26 cellular contexts compared by ENCODE assay signal in genomic region chr11:74022541-74022940, GRCh38.
"Had no signal": no experiment of that assay in that cellular context is flagged by ENCODE, and none has a peak within 500 bp of the region (broad histone marks: within the 10 kb centered on the region; RNA-seq: fewer than 3 reads in every experiment).

No MANE protein-coding gene starts in this region.

- H3K36me3 ChIP-seq: uterus had no signal

- DNase-seq: activated CD4-positive, alpha-beta T cell treated with anti-CD3 and anti-CD28 coated beads for 4 hours; activated CD4-positive, alpha-beta T cell treated with anti-CD3 and anti-CD28 coated beads, Interleukin-2, amount 50 U/mL, for 48 hours; activated CD4-positive, CD25-positive, alpha-beta regulatory T cell; activated CD8-positive, alpha-beta memory T cell treated with anti-CD3 and anti-CD28 coated beads, Interleukin-2, amount 50 U/mL, for 48 hours; activated naive CD4-positive, alpha-beta T cell; activated naive CD8-positive, alpha-beta T cell treated with anti-CD3 and anti-CD28 coated beads for 36 hours; activated T-cell treated with anti-CD3 and anti-CD28 coated beads, Interleukin-2, amount 50 U/mL, for 4 hours; gastrocnemius medialis; head of caudate nucleus; hypothalamus; islet precursor cell; left colon; naive thymus-derived CD8-positive, alpha-beta T cell; psoas muscle; stimulated activated CD4-positive, alpha-beta T cell treated with anti-CD3 and anti-CD28 coated beads, Interleukin-12 subunit alpha, Interleukin-12 subunit beta, amount 100 ng/mL, for 4 hours; T1000; uterus had no signal

- H3K27ac ChIP-seq: gastrocnemius medialis, psoas muscle, right atrium auricular region, suprapubic skin, uterus had no signal

- H3K9me3 Mint-ChIP-seq: activated naive CD8-positive, alpha-beta T cell treated with anti-CD3 and anti-CD28 coated beads for 36 hours; activated T-cell treated with anti-CD3 and anti-CD28 coated beads, Interleukin-2, amount 50 U/mL, for 4 hours; activated T-helper 2 cell treated with anti-CD3 and anti-CD28 coated beads, Interferon-gamma antibody, Interleukin-2, Interleukin-4, amounts not matched to agents 10 μg/mL and 5 μg/mL and 100 μg/mL, durations not matched to agents 14 hours and 24 hours and 36 hours; central memory CD8-positive, alpha-beta T cell; naive thymus-derived CD8-positive, alpha-beta T cell; stimulated activated naive CD8-positive, alpha-beta T cell treated with anti-CD3 and anti-CD28 coated beads, Interleukin-15, Interleukin-2, amounts not matched to agents 100 ng/mL and 50 ng/mL, for 24 hours; T-helper 1 cell treated with Interleukin-12 subunit alpha and Interleukin-12 subunit beta and Interleukin-4 antibody, amounts not matched to agents 30 μg/mL and 1 μg/mL, for 36 hours had no signal

- H3K4me3 Mint-ChIP-seq: activated naive CD8-positive, alpha-beta T cell treated with anti-CD3 and anti-CD28 coated beads for 36 hours; activated T-cell treated with anti-CD3 and anti-CD28 coated beads, Interleukin-2, amount 50 U/mL, for 4 hours; central memory CD8-positive, alpha-beta T cell; naive thymus-derived CD8-positive, alpha-beta T cell; stimulated activated naive CD8-positive, alpha-beta T cell treated with anti-CD3 and anti-CD28 coated beads, Interleukin-15, Interleukin-2, amounts not matched to agents 100 ng/mL and 50 ng/mL, for 24 hours; T-helper 1 cell treated with Interleukin-12 subunit alpha and Interleukin-12 subunit beta and Interleukin-4 antibody, amounts not matched to agents 30 μg/mL and 1 μg/mL, for 36 hours had no signal

- H3K27ac Mint-ChIP-seq: activated naive CD8-positive, alpha-beta T cell treated with anti-CD3 and anti-CD28 coated beads for 36 hours; activated T-helper 2 cell treated with anti-CD3 and anti-CD28 coated beads, Interferon-gamma antibody, Interleukin-2, Interleukin-4, amounts not matched to agents 10 μg/mL and 5 μg/mL and 100 μg/mL, durations not matched to agents 14 hours and 24 hours and 36 hours; T-helper 1 cell treated with Interleukin-12 subunit alpha and Interleukin-12 subunit beta and Interleukin-4 antibody, amounts not matched to agents 30 μg/mL and 1 μg/mL, for 36 hours had no signal

- H3K27me3 Mint-ChIP-seq: activated naive CD8-positive, alpha-beta T cell treated with anti-CD3 and anti-CD28 coated beads for 36 hours; central memory CD8-positive, alpha-beta T cell; naive thymus-derived CD8-positive, alpha-beta T cell; stimulated activated naive CD8-positive, alpha-beta T cell treated with anti-CD3 and anti-CD28 coated beads, Interleukin-15, Interleukin-2, amounts not matched to agents 100 ng/mL and 50 ng/mL, for 24 hours had no signal

- H3K4me3 ChIP-seq: esophagus muscularis mucosa, gastrocnemius medialis, lung, psoas muscle, right atrium auricular region, suprapubic skin, tibial nerve, uterus had no signal

- H3K27me3 ChIP-seq: esophagus muscularis mucosa, gastrocnemius medialis, right atrium auricular region, suprapubic skin, tibial nerve, uterus had no signal

- H3K9me3 ChIP-seq: esophagus muscularis mucosa, gastrocnemius medialis, psoas muscle, right atrium auricular region, suprapubic skin, tibial nerve, uterus had no signal

- H3K4me1 ChIP-seq: uterus had no signal
